Comparison of ENCODE assay signal across 21 cellular contexts in the genomic region with DNA sequence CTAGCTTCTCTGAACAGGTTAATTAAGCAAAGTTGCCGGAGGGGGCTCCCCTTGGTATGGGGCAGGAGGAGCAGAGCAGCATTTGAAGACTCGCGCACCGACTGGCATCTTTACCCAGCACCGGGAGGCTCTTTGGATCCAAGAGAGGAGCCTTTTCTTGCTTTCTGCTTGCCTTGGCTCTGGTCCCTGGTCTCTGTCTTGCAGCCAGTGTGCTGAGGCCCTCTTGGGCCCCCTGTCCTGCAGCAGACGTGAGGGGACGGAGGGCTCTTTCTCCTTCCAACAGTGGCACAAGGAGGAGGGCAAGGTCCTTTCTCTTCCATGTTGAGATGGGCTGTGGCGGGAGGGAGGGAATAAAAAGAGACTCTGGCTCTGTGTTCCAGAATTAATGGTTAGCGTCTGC. TPM values are rescaled to one million over a fixed set of nuclear protein-coding genes. Genes with fewer than 3 reads are reported as not detected.
DNase-seq lines count a peak whose midpoint lies in the region; TF ChIP-seq lines count a peak whose summit lies in the region.
"Had no signal": no experiment of that assay in that cellular context is flagged by ENCODE, and none has a peak within 500 bp of the region (broad histone marks: within the 10 kb centered on the region; RNA-seq: fewer than 3 reads in every experiment).

No MANE protein-coding gene starts in this region.

- H3K14ac ChIP-seq in neuronal stem cell (ENCODE audit: low read length): no peak overlapping the region

- H4K8ac ChIP-seq in neuronal stem cell (ENCODE audit: low read depth, low read length): no peak overlapping the region

- no peaks in the 10 kb centered on the region for H3K79me1 ChIP-seq in neuronal stem cell (ENCODE audit: low read depth, low read length)

- H3K9me3 ChIP-seq in neuronal stem cell (replicated peaks in 1 of 2; ENCODE audit: control insufficient read depth in 2 of 2, insufficient read depth in 1 of 2, low read depth in 1 of 2, low read length in 2 of 2) (peaks cover 0 to 7% of the 10 kb centered on the region in 2 donors), ascending aorta (no peaks in the 10 kb centered on the region)
- H3K9me3 ChIP-seq: A549, Caco-2 had no signal

- H2AFZ ChIP-seq in neuronal stem cell (ENCODE audit: low read length): no peak overlapping the region

- no peak overlapping the region for H2BK15ac ChIP-seq in neuronal stem cell (ENCODE audit: low read length)

- intact Hi-C loops in ascending aorta (cut with DNase I): no loop called here

- H3K4ac ChIP-seq in neuronal stem cell (ENCODE audit: low read length): no peak overlapping the region

- no peak overlapping the region for H2BK5ac ChIP-seq in neuronal stem cell (ENCODE audit: low read length)

- H3K27ac ChIP-seq in neuronal stem cell (replicated peaks; ENCODE audit: low read length) (no peak overlapping the region), ascending aorta (no peak overlapping the region)
- H3K27ac ChIP-seq: 22Rv1; A549; BLaER1 treated with 17β-estradiol and CSF1 and Interleukin-3, amounts not matched to agents 10 nM and 100 nM; C4-2B had no signal

- DNase-seq in G401 (ENCODE audit: low spot score) (peak; percentile 62), cerebellar cortex (ENCODE audit: low spot score) (peak; percentile 50), neuronal stem cell (ENCODE audit: low spot score) (no peak), activated gamma-delta T cell treated with Interleukin-2 at 50 U/mL for 16 hours (no peak), ascending aorta (ENCODE audit: low spot score in 2 of 2) (no peak), SK-N-DZ (ENCODE audit: low spot score) (no peak)
- DNase-seq: AML-193; Caco-2; CD4-positive, alpha-beta T cell; CD8-positive, alpha-beta T cell; DMS 273 treated with DMSO at 0.1 percent for 48 hours; DMS153; DMS53; DMS79; DND-41; EL; GF-D8 had no signal

- H2BK12ac ChIP-seq in neuronal stem cell (ENCODE audit: low read length): no peak overlapping the region

- in situ Hi-C loops in G401 (cut with HindIII; ENCODE audit: low sequenced_read_pairs): no loop called here

- H3K23ac ChIP-seq in neuronal stem cell (ENCODE audit: low read depth, low read length, poor library complexity): no peak overlapping the region

- no peak overlapping the region for H4K91ac ChIP-seq in neuronal stem cell (ENCODE audit: low read depth, low read length, poor library complexity)

- H3K4me3 ChIP-seq in neuronal stem cell (ENCODE audit: low read length in 2 of 2) (no peak overlapping the region), ascending aorta (no peak overlapping the region)
- H3K4me3 ChIP-seq: A549; BLaER1 treated with 17β-estradiol and CSF1 and Interleukin-3, amounts not matched to agents 10 nM and 100 nM had no signal

- no peak overlapping the region for H2BK120ac ChIP-seq in neuronal stem cell (ENCODE audit: low read depth, low read length)

- H3K27me3 ChIP-seq in neuronal stem cell (ENCODE audit: control insufficient read depth in 3 of 3, insufficient read depth in 3 of 3, low read depth in 1 of 3, low read length in 3 of 3): no peaks in the 10 kb centered on the region
- no peaks in the 10 kb centered on the region for H3K27me3 ChIP-seq in ascending aorta
- H3K27me3 ChIP-seq: BLaER1 treated with 17β-estradiol and CSF1 and Interleukin-3, amounts not matched to agents 10 nM and 100 nM had no signal

- no CpG with 5 or more reads among the region's 9 CpGs for WGBS in neuronal stem cell (ENCODE audit: extremely low coverage in 2 of 2, insufficient read length in 2 of 2, insufficient replicate concordance in 1 of 2), 2 donors

- H3K4me2 ChIP-seq in neuronal stem cell (ENCODE audit: insufficient read depth, low read length, poor library complexity, severe bottlenecking): no peak overlapping the region
- H3K4me2 ChIP-seq: A549 had no signal

- H3K9ac ChIP-seq in neuronal stem cell (ENCODE audit: low read depth, low read length, poor library complexity): no peak overlapping the region
- H3K9ac ChIP-seq: BLaER1 treated with 17β-estradiol and CSF1 and Interleukin-3, amounts not matched to agents 10 nM and 100 nM had no signal

- H3K36me3 ChIP-seq in neuronal stem cell (replicated peaks in 1 of 2; ENCODE audit: control insufficient read depth in 2 of 2, insufficient read depth in 2 of 2, low read length in 2 of 2) (no peaks in the 10 kb centered on the region), ascending aorta (no peaks in the 10 kb centered on the region)
- H3K36me3 ChIP-seq: BLaER1 treated with 17β-estradiol and CSF1 and Interleukin-3, amounts not matched to agents 10 nM and 100 nM had no signal

- TF ChIP-seq CTCF in ascending aorta (IDR thresholded peaks at IDR 0.05): no peak

- H3K4me1 ChIP-seq in neuronal stem cell (ENCODE audit: control insufficient read depth in 2 of 2, insufficient read depth in 1 of 2, low read depth in 1 of 2, low read length in 2 of 2) (peaks cover 9 to 19% of the 10 kb centered on the region in 2 donors), ascending aorta (no peaks in the 10 kb centered on the region)
- H3K4me1 ChIP-seq: Caco-2 had no signal

- H3K18ac ChIP-seq in neuronal stem cell (ENCODE audit: low read length): peak overlapping the region; percentile 32

- no peak overlapping the region for H2AK5ac ChIP-seq in neuronal stem cell (ENCODE audit: low read depth, low read length)

RNA-seq across cellular contexts. Expression of gene ZBTB18, which starts 45.6 kb away (rescaled TPM):
- total RNA-seq in G401 (2014; rRNA removed; shearing (Covaris generic)): 0.74 and 3.1 TPM in 2 replicates
- polyA plus RNA-seq in neuronal stem cell (2013, experiment 1 of 2): 29.1 TPM
- 30.0 TPM for polyA plus RNA-seq in neuronal stem cell (2013, experiment 2 of 2)
- 7.1 TPM for total RNA-seq in ascending aorta
- 55.1 and 57.2 TPM in 2 replicates for polyA plus RNA-seq in SK-N-DZ (2014; cell fraction: cytosol; rRNA removed)
- polyA plus RNA-seq in SK-N-DZ (2014; cell fraction: nucleus; rRNA removed): 83.0 and 125 TPM in 2 replicates

Comparison
In these comparisons a context has a peak if more than half of its experiments do, and no peak if none do; other contexts are left out.
1. DNase-seq: peak in G401 (single experiment) and cerebellar cortex (single experiment); none in neuronal stem cell (single experiment), activated gamma-delta T cell treated with Interleukin-2 at 50 U/mL for 16 hours (single experiment), ascending aorta (0 of 2) and SK-N-DZ (single experiment).